In genomic region chr17:28745052-28745776, GRCh38 we compare ENCODE assay signal across 8 cellular contexts. TPM values are rescaled to one million over a fixed set of nuclear protein-coding genes. Genes with fewer than 3 reads are reported as not detected.
DNase-seq lines count a peak whose midpoint lies in the region; ATAC-seq and TF ChIP-seq lines count a peak whose summit lies in the region.

No MANE protein-coding gene starts in this region.

- H3K36me3 Mint-ChIP-seq in T-helper 17 cell (ENCODE audit: low read depth) = no peaks in the 10 kb centered on the region

- peak; percentile 39 for DNase-seq in Caki2 (ENCODE audit: low read depth)
- peak; percentile 58 for DNase-seq in KBM-7
- DNase-seq in T-helper 17 cell = no peak
- peak; percentile 54 to 64 for DNase-seq in erythroblast (lab: John Stamatoyannopoulos, UW)
- DNase-seq in middle frontal gyrus (ENCODE audit: extremely low spot score, low spot score) = peak; percentile 75
- DNase-seq in tibial artery = peak in 1 of 2 donors; percentile 84

- TF ChIP-seq CTCF in tibial artery (IDR thresholded peaks at IDR 0.05) = no peak

- intact Hi-C loops in tibial artery (cut with DNase I; ENCODE audit: low total_unique reads) = loop anchor here (10.0 kb wide), 1 partner anchor 60 kb away; no protein-coding TSS in a partner anchor

- peak overlapping the region; percentile 63 to 73 for H3K4me3 ChIP-seq in tibial artery

- ATAC-seq in T-helper 17 cell = peak; percentile 6
- no peak for ATAC-seq in HG03135 (IDR thresholded peaks at IDR 0.05; ENCODE audit: unreplicated experiment)
- ATAC-seq in GM19328 (IDR thresholded peaks at IDR 0.05; ENCODE audit: unreplicated experiment) = no peak

- peaks cover 13% of the 10 kb centered on the region for H3K4me1 Mint-ChIP-seq in T-helper 17 cell

- H3K27me3 Mint-ChIP-seq in T-helper 17 cell = no peaks in the 10 kb centered on the region

- peaks cover 0 to 26% (median 23%) of the 10 kb centered on the region in 3 donors for H3K36me3 ChIP-seq in tibial artery

- no peak for TF ChIP-seq POLR2A in erythroblast (IDR thresholded peaks at IDR 0.05; ENCODE audit: low read length)

- no peaks in the 10 kb centered on the region for H3K9me3 ChIP-seq in T-helper 17 cell (ENCODE audit: control insufficient read depth, low read length, poor library complexity, severe bottlenecking)
- H3K9me3 ChIP-seq in tibial artery = no peaks in the 10 kb centered on the region

- peak overlapping the region; percentile 86 for H3K27ac Mint-ChIP-seq in T-helper 17 cell

- H3K4me1 ChIP-seq in tibial artery = peaks cover 0 to 82% (median 47%) of the 10 kb centered on the region in 4 donors

- H3K27ac ChIP-seq in tibial artery = peak overlapping the region; percentile 81 to 83

- in situ Hi-C loops in Caki2 (cut with HindIII; ENCODE audit: low pct_unique_long_range_greater_than_20kb, low sequenced_read_pairs) = no loop called here
- in situ Hi-C loops in KBM-7 (cut with MboI; ENCODE audit: low pct_unique_long_range_greater_than_20kb, low sequenced_read_pairs) = loop anchor here (25.0 kb wide), 1 partner anchor 367 kb away; no protein-coding TSS in a partner anchor

- peak overlapping the region; percentile 89 for H3K4me3 Mint-ChIP-seq in T-helper 17 cell

- H3K27me3 ChIP-seq in tibial artery = no peaks in the 10 kb centered on the region

RNA-seq across cellular contexts. Expression of gene TRAF4, which starts 1.4 kb away (rescaled TPM):
- total RNA-seq in Caki2 (2014; rRNA removed; shearing (Covaris generic); ENCODE audit: low replicate concordance) = 49.3 and 61.6 TPM in 2 replicates
- 100 to 1,000 TPM; 326 to 362 TPM for total RNA-seq in T-helper 17 cell

RNA-seq across cellular contexts. Expression of gene NEK8, which starts 16.6 kb away (rescaled TPM):
- 2.2 and 3.5 TPM in 2 replicates for total RNA-seq in Caki2 (2014; rRNA removed; shearing (Covaris generic); ENCODE audit: low replicate concordance)
- total RNA-seq in T-helper 17 cell = 1 to 10 TPM; 5.8 to 8.8 TPM

RNA-seq across cellular contexts. Expression of gene TLCD1, which starts 19.2 kb away (rescaled TPM):
- total RNA-seq in Caki2 (2014; rRNA removed; shearing (Covaris generic); ENCODE audit: low replicate concordance) = 10.6 and 43.5 TPM in 2 replicates
- total RNA-seq in T-helper 17 cell = 1 to 10 TPM; 1.1 to 1.4 TPM

RNA-seq across cellular contexts. Expression of gene RPL23A, which starts 25.4 kb away (rescaled TPM):
- 631 and 1,120 TPM in 2 replicates for total RNA-seq in Caki2 (2014; rRNA removed; shearing (Covaris generic); ENCODE audit: low replicate concordance)
- 1,000 to 10,000 TPM; 2,757 to 2,860 TPM for total RNA-seq in T-helper 17 cell

RNA-seq across cellular contexts. Expression of gene RAB34, which starts 27.5 kb away (rescaled TPM):
- 394 and 482 TPM in 2 replicates for total RNA-seq in Caki2 (2014; rRNA removed; shearing (Covaris generic); ENCODE audit: low replicate concordance)
- total RNA-seq in T-helper 17 cell = 10 to 100 TPM in 1 of 2 donors, 1 to 10 TPM in 1; 8.3 to 24.3 TPM

Comparison
In these comparisons a context has a peak if more than half of its experiments do, and no peak if none do; other contexts are left out.
1. DNase-seq: peak in Caki2 (single experiment), KBM-7 (single experiment), erythroblast (2 of 2) and middle frontal gyrus (single experiment); none in T-helper 17 cell (0 of 3).